Comparison of ENCODE assay signal across 27 cellular contexts in the genomic region with DNA sequence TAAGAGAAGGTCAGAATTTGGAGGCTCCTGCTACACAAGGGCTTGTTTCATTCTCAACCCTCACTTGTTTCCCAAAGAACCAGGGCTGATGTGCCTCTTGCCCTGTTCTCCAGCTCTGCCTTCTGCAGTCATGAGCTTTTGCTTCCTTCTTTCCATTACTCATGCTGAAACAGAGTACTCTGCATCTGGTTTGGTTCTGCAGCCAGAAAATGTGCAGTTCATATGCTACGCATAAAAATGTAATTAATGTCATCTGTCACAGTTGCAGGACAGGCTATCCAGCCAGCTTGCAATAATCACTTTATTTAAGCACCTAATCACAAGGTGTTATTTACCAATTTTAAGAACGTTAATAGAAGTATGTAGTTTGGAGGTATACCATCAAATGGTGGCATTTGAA.
A peak's percentile ranks its signal among the peaks of the same experiment; 100 is the strongest.
DNase-seq lines count a peak whose midpoint lies in the region; ATAC-seq and TF ChIP-seq lines count a peak whose summit lies in the region.
"Had no signal": no experiment of that assay in that cellular context is flagged by ENCODE, and none has a peak within 500 bp of the region (broad histone marks: within the 10 kb centered on the region; RNA-seq: fewer than 3 reads in every experiment).

No MANE protein-coding gene starts in this region.

- intact Hi-C loops in PC-3 (cut with micrococcal nuclease), result no loop called here

- DNase-seq in DMS 273 (lab: John Stamatoyannopoulos, UW; ENCODE audit: unreplicated experiment), result peak; percentile 42
- no peak for DNase-seq in DMS 273 treated with DMSO at 0.1 percent for 48 hours (lab: John Stamatoyannopoulos, UW)
- peak; percentile 80 for DNase-seq in NCI-H69 (lab: John Stamatoyannopoulos, UW)
- peak; percentile 19 for DNase-seq in epidermal melanocyte (ENCODE audit: insufficient read length, low spot score)
- no peak for DNase-seq in T-helper 2 cell treated with Interferon-gamma antibody and Interleukin-4, amounts not matched to agents 5 μg/mL and 100 μg/mL, for 36 hours (ENCODE audit: low spot score)
- DNase-seq in PC-3, result no peak
- DNase-seq: activated CD4-positive, alpha-beta T cell treated with anti-CD3 and anti-CD28 coated beads for 4 hours; activated naive CD4-positive, alpha-beta T cell; activated T-cell treated with anti-CD3 and anti-CD28 coated beads, Interleukin-2, amount 50 U/mL, for 24 hours; foreskin melanocyte; left lung; naive B cell; NCI-H2107; NCI-H510A treated with DMSO at 0.1 percent for 48 hours; Peyer's patch; stimulated activated CD4-positive, alpha-beta T cell treated with anti-CD3 and anti-CD28 coated beads, Interleukin-1b, Interleukin-23, amount 100 ng/mL, for 48 hours; T-helper 17 cell; upper lobe of left lung had no signal

- no peak overlapping the region for H3K4me3 Mint-ChIP-seq in nephron
- no peak overlapping the region for H3K4me3 Mint-ChIP-seq in T-helper 2 cell treated with Interferon-gamma antibody and Interleukin-4, amounts not matched to agents 5 μg/mL and 100 μg/mL, for 36 hours
- H3K4me3 Mint-ChIP-seq: activated T-cell treated with anti-CD3 and anti-CD28 coated beads, Interleukin-2, amount 50 U/mL, for 24 hours; B cell; dendritic cell treated with granulocyte-macrophage colony-stimulating factor and Interleukin-4, amounts not matched to agents 40 ng/mL and 50 ng/mL, for 4 days; IgD-negative memory B cell; naive B cell; T-helper 17 cell had no signal

- H3K79me2 ChIP-seq in PC-3 (ENCODE audit: low read length), result no peaks in the 10 kb centered on the region

- peaks cover 14% of the 10 kb centered on the region for H3K36me3 ChIP-seq in PC-3 (ENCODE audit: low read depth, low read length)
- H3K36me3 ChIP-seq: breast epithelium, left lung, upper lobe of left lung had no signal

- no peaks in the 10 kb centered on the region for H4K20me1 ChIP-seq in PC-3 (ENCODE audit: low read length)

- H3K4me3 ChIP-seq in PC-3 (ENCODE audit: low read length), result no peak overlapping the region
- H3K4me3 ChIP-seq: breast epithelium, left lung, Peyer's patch, SJCRH30, skin epidermis, upper lobe of left lung had no signal

- H3K9ac ChIP-seq in PC-3 (ENCODE audit: low read length), result no peak overlapping the region

- H3K27me3 ChIP-seq in PC-3 (ENCODE audit: low read length), result no peaks in the 10 kb centered on the region
- H3K27me3 ChIP-seq: breast epithelium, left lung, Peyer's patch, SJCRH30, upper lobe of left lung had no signal

- H3K27ac Mint-ChIP-seq in nephron, result peak overlapping the region; percentile 80 to 91 (median 85)
- no peak overlapping the region for H3K27ac Mint-ChIP-seq in T-helper 2 cell treated with Interferon-gamma antibody and Interleukin-4, amounts not matched to agents 5 μg/mL and 100 μg/mL, for 36 hours
- H3K27ac Mint-ChIP-seq: activated T-cell treated with anti-CD3 and anti-CD28 coated beads, Interleukin-2, amount 50 U/mL, for 24 hours; B cell; dendritic cell treated with granulocyte-macrophage colony-stimulating factor and Interleukin-4, amounts not matched to agents 40 ng/mL and 50 ng/mL, for 4 days; IgD-negative memory B cell; naive B cell; T-helper 17 cell had no signal

- H3K4me2 ChIP-seq in PC-3 (ENCODE audit: low read length), result no peak overlapping the region

- BruUV-seq in PC-3 (replicated peaks; lab: Mats Ljungman, UMichigan), result no TSS peak

- no peaks in the 10 kb centered on the region for H3K9me2 ChIP-seq in PC-3 (replicated peaks; ENCODE audit: low read length)

- H3K4me1 ChIP-seq in PC-3 (ENCODE audit: insufficient read depth, low read length), result peaks cover 12% of the 10 kb centered on the region; the same call in 1 of the 2 replicates
- H3K4me1 ChIP-seq: left lung, Peyer's patch, upper lobe of left lung had no signal

- no peaks in the 10 kb centered on the region for H3K27me3 Mint-ChIP-seq in nephron (ENCODE audit: low read depth)
- peaks cover 2% of the 10 kb centered on the region for H3K27me3 Mint-ChIP-seq in T-helper 2 cell treated with Interferon-gamma antibody and Interleukin-4, amounts not matched to agents 5 μg/mL and 100 μg/mL, for 36 hours (ENCODE audit: low read depth)
- H3K27me3 Mint-ChIP-seq: dendritic cell treated with granulocyte-macrophage colony-stimulating factor and Interleukin-4, amounts not matched to agents 40 ng/mL and 50 ng/mL, for 4 days had no signal

- POLR2A ChIA-PET in PC-3 (lab: Charles Lee; ENCODE audit: unreplicated experiment), result interaction anchor here (0.6 kb wide), 1 partner anchor 13 kb away, joined by 4 read pairs; no protein-coding TSS in a partner anchor

- H3K27ac ChIP-seq in PC-3 (ENCODE audit: low read length), result no peak overlapping the region
- H3K27ac ChIP-seq: 22Rv1, breast epithelium, left lung, Peyer's patch, SJCRH30, skin epidermis, upper lobe of left lung had no signal

- TF ChIP-seq CTCF in nephron (IDR thresholded peaks at IDR 0.05; ENCODE audit: unreplicated experiment in 3 of 3) (no peak), PC-3 (conservative IDR thresholded peaks at IDR 0.05; ENCODE audit: low read depth, low read length) (no peak)

- CTCF ChIA-PET in PC-3 (lab: Charles Lee), result no interaction called here

- no peak for ATAC-seq in HG02973 (IDR thresholded peaks at IDR 0.05; ENCODE audit: unreplicated experiment)
- no peak for ATAC-seq in PC-3
- ATAC-seq: left lung, T-helper 17 cell had no signal

- H3K36me3 Mint-ChIP-seq in nephron (ENCODE audit: low read depth), result peaks cover 33% of the 10 kb centered on the region
- H3K36me3 Mint-ChIP-seq in T-helper 2 cell treated with Interferon-gamma antibody and Interleukin-4, amounts not matched to agents 5 μg/mL and 100 μg/mL, for 36 hours (ENCODE audit: low read depth), result no peaks in the 10 kb centered on the region
- H3K36me3 Mint-ChIP-seq: IgD-negative memory B cell, naive B cell had no signal

- no peaks in the 10 kb centered on the region for H3F3A ChIP-seq in PC-3 (ENCODE audit: low read length, unreplicated experiment)

- peaks cover 50% of the 10 kb centered on the region for H3K4me1 Mint-ChIP-seq in nephron
- H3K4me1 Mint-ChIP-seq in T-helper 2 cell treated with Interferon-gamma antibody and Interleukin-4, amounts not matched to agents 5 μg/mL and 100 μg/mL, for 36 hours (ENCODE audit: low read depth), result no peaks in the 10 kb centered on the region
- H3K4me1 Mint-ChIP-seq: B cell, IgD-negative memory B cell, naive B cell, T-helper 17 cell had no signal

- no peak overlapping the region for H2AFZ ChIP-seq in PC-3 (ENCODE audit: low read length)

- no peaks in the 10 kb centered on the region for H3K9me3 ChIP-seq in PC-3 (ENCODE audit: low read length)
- H3K9me3 ChIP-seq: breast epithelium, left lung, Peyer's patch, SJCRH30, upper lobe of left lung had no signal

- no peaks in the 10 kb centered on the region for H3K9me3 Mint-ChIP-seq in nephron
- H3K9me3 Mint-ChIP-seq in T-helper 2 cell treated with Interferon-gamma antibody and Interleukin-4, amounts not matched to agents 5 μg/mL and 100 μg/mL, for 36 hours, result no peaks in the 10 kb centered on the region
- H3K9me3 Mint-ChIP-seq: activated T-cell treated with anti-CD3 and anti-CD28 coated beads, Interleukin-2, amount 50 U/mL, for 24 hours; dendritic cell treated with granulocyte-macrophage colony-stimulating factor and Interleukin-4, amounts not matched to agents 40 ng/mL and 50 ng/mL, for 4 days; IgD-negative memory B cell had no signal

Comparison
In these comparisons a context has a peak if more than half of its experiments do, and no peak if none do; other contexts are left out.
1. DNase-seq: peak in DMS 273 (single experiment), NCI-H69 (single experiment) and epidermal melanocyte (single experiment); none in DMS 273 treated with DMSO at 0.1 percent for 48 hours (single experiment), T-helper 2 cell treated with Interferon-gamma antibody and Interleukin-4, amounts not matched to agents 5 μg/mL and 100 μg/mL, for 36 hours (single experiment) and PC-3 (single experiment).